ENCODE assay signal across 17 cellular contexts in the genomic region with DNA sequence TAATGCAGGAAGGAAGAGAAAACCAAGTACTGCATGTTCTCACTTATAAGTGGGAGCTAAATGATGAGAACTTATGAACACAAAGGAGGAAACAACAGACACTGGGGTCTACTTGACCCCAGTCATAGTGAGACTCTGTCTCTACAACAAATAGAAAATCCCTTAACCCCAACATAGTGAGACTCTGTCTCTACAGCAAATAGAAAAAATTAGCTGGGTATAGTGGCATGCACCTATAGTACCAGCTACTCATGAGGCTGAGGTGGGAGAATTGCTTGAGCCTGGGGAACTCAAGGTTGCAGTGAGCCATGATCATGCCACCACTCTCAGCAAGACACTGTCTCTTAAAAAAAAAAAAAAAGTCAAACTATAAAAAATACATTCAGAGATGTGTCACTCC. TPM values are rescaled to one million over a fixed set of nuclear protein-coding genes. Genes with fewer than 3 reads are reported as not detected.
DNase-seq lines count a peak whose midpoint lies in the region; ATAC-seq, FAIRE-seq and TF ChIP-seq lines count a peak whose summit lies in the region.
"Had no signal": no experiment of that assay in that cellular context is flagged by ENCODE, and none has a peak within 500 bp of the region (broad histone marks: within the 10 kb centered on the region; RNA-seq: fewer than 3 reads in every experiment).

No MANE protein-coding gene starts in this region.

- H3K27me3 Mint-ChIP-seq in CD14-positive monocyte (ENCODE audit: low read depth in 3 of 3): peaks cover 0 to 3% (median 1%) of the 10 kb centered on the region in 3 donors

- DNase-seq in GM12865 (ENCODE audit: low read depth): peak; percentile 2
- no peak for DNase-seq in CD14-positive monocyte (ENCODE audit: low spot score)
- DNase-seq in stimulated activated CD4-positive, alpha-beta T cell treated with anti-CD3 and anti-CD28 coated beads, Interleukin-2, amount 100 ng/mL, for 24 hours: no peak
- no peak for DNase-seq in left ventricle myocardium superior
- DNase-seq in GM12891 (ENCODE audit: insufficient read length, low spot score): no peak
- DNase-seq: NCI-H1436; NCI-H2029 treated with DMSO at 0.1 percent for 48 hours; NCI-H526 treated with DMSO at 0.1 percent for 48 hours; NK-92 treated with Interleukin-12 subunit alpha and Interleukin-12 subunit beta, amount 100 ng/mL, for 24 hours; T-helper 9 cell had no signal

- intact Hi-C loops in CD14-positive monocyte (cut with micrococcal nuclease): no loop called here
- intact Hi-C loops in left ventricle myocardium superior (cut with micrococcal nuclease): no loop called here

- H3K4me1 Mint-ChIP-seq in CD14-positive monocyte: no peaks in the 10 kb centered on the region

- H3K27ac Mint-ChIP-seq in CD14-positive monocyte: no peak overlapping the region

- no peaks in the 10 kb centered on the region for H3K36me3 Mint-ChIP-seq in CD14-positive monocyte

- H3K4me3 ChIP-seq in GM12865 (ENCODE audit: low read depth, low read length): no peak overlapping the region
- H3K4me3 ChIP-seq: BLaER1 had no signal

- FAIRE-seq in GM12891 (lab: Jason Lieb, UNC): no peak
- FAIRE-seq: H54, HTR-8/SVneo had no signal

- H3K9me3 Mint-ChIP-seq in CD14-positive monocyte: peaks cover 15 to 27% (median 19%) of the 10 kb centered on the region in 7 donors

- no peak overlapping the region for H3K4me3 Mint-ChIP-seq in CD14-positive monocyte

- ATAC-seq in GM21447 (IDR thresholded peaks at IDR 0.05; ENCODE audit: unreplicated experiment) (peak; percentile 27), HG02973 (IDR thresholded peaks at IDR 0.05; ENCODE audit: unreplicated experiment) (peak; percentile 53), HG03565 (IDR thresholded peaks at IDR 0.05; ENCODE audit: unreplicated experiment) (peak; percentile 33), left ventricle myocardium superior (no peak)

- TF ChIP-seq POLR2A in GM12891 (IDR thresholded peaks at IDR 0.05; ENCODE audit: low read depth, low read length): no peak

- TF ChIP-seq CTCF in GM12865 (IDR thresholded peaks at IDR 0.05; ENCODE audit: insufficient read depth, low read depth, low read length, missing control alignments) (no peak), CD14-positive monocyte (IDR thresholded peaks at IDR 0.05) (no peak)

TF ChIP-seq in GM12891, 5 proteins besides CTCF, POLR2A, EP300 and RAD21:
- no peak for TF ChIP-seq PAX5 (IDR thresholded peaks at IDR 0.05; ENCODE audit: insufficient read depth, low read length, severe bottlenecking)
- no peak for TF ChIP-seq POLR2AphosphoS5 (IDR thresholded peaks at IDR 0.05; ENCODE audit: low read depth, low read length)
- no peak for TF ChIP-seq TAF1 (IDR thresholded peaks at IDR 0.05; ENCODE audit: low read depth, low read length)
- no peak for TF ChIP-seq POU2F2 (IDR thresholded peaks at IDR 0.05; ENCODE audit: low read depth, low read length)
- TF ChIP-seq SPI1 (IDR thresholded peaks at IDR 0.05; ENCODE audit: low read depth, low read length): no peak

RNA-seq across cellular contexts. Expression of gene GIPC2, which starts 42.7 kb away (rescaled TPM):
- polyA plus RNA-seq in CD14-positive monocyte: not detected
- total RNA-seq in left ventricle myocardium superior: 4.9 TPM
- polyA plus RNA-seq in GM12891 (2012; ENCODE audit: low read depth, missing spikeins): 0.86 TPM
- total RNA-seq: SK-MEL-5 had no signal
